Comparison of ENCODE assay signal across 1 cellular context in the genomic region with DNA sequence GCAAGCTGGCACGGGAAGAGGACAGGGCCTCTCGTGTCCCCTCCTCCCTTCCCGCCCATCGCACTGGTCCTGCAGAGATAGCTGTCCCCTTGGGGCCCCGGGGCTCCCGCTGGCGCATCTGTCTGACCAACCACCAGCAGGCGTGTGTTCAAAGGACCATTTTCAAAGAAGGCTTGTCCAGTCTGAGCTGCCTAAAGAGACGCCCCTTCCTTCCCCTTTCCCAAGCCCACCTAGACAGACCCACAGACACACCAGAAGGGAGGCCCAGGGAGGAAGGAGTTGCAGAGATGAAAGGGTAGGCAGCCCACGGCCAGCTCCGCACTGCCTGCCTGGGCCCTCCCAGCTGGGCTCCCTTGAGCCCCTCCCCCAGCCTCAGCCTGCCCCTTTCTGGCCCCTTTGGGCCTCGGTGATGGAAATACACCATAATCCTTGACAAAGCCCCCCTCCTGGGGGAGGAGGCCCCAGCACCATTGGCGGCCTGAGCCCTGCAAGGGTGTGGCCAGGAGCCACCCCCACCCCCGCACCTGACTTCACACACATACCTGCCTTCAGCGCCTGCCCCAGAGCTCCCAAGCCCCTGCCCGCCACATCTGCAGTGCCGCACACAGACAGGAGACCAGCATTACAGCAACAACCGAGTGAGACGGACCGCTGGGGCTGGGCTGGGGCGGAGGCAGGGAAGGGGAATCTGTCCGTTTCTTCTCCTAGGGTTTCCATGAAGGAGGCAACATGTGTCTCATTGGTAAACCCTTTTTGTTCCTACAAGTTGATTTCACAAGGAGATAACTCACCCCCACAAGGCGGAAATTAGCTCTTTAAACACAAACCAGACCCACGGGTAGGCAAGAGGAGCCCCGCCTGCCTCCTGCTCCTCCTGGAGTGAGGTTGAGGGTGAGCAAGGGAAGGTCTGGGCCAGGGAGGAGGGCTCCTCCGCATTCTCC.
A peak's percentile ranks its signal among the peaks of the same experiment; 100 is the strongest.
TF ChIP-seq lines count a peak whose summit lies in the region.

A gene with protein sequence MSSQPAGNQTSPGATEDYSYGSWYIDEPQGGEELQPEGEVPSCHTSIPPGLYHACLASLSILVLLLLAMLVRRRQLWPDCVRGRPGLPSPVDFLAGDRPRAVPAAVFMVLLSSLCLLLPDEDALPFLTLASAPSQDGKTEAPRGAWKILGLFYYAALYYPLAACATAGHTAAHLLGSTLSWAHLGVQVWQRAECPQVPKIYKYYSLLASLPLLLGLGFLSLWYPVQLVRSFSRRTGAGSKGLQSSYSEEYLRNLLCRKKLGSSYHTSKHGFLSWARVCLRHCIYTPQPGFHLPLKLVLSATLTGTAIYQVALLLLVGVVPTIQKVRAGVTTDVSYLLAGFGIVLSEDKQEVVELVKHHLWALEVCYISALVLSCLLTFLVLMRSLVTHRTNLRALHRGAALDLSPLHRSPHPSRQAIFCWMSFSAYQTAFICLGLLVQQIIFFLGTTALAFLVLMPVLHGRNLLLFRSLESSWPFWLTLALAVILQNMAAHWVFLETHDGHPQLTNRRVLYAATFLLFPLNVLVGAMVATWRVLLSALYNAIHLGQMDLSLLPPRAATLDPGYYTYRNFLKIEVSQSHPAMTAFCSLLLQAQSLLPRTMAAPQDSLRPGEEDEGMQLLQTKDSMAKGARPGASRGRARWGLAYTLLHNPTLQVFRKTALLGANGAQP (minus strand): TSS at position 327 of the 941 bp plus-strand sequence. CDS start 520 bp downstream, outside the sequence.

TF ChIP-seq in HepG2, 621 proteins besides CTCF, POLR2A, EP300 and RAD21 (continued from another document):
- TF ChIP-seq ZNF281 (CRISPR knock-in tag; IDR thresholded peaks at IDR 0.05; ENCODE audit: borderline replicate concordance) = peak; percentile 39; the same call in 1 of the 2 replicates
